ENCODE assay signal across 7 cellular contexts in the genomic region with DNA sequence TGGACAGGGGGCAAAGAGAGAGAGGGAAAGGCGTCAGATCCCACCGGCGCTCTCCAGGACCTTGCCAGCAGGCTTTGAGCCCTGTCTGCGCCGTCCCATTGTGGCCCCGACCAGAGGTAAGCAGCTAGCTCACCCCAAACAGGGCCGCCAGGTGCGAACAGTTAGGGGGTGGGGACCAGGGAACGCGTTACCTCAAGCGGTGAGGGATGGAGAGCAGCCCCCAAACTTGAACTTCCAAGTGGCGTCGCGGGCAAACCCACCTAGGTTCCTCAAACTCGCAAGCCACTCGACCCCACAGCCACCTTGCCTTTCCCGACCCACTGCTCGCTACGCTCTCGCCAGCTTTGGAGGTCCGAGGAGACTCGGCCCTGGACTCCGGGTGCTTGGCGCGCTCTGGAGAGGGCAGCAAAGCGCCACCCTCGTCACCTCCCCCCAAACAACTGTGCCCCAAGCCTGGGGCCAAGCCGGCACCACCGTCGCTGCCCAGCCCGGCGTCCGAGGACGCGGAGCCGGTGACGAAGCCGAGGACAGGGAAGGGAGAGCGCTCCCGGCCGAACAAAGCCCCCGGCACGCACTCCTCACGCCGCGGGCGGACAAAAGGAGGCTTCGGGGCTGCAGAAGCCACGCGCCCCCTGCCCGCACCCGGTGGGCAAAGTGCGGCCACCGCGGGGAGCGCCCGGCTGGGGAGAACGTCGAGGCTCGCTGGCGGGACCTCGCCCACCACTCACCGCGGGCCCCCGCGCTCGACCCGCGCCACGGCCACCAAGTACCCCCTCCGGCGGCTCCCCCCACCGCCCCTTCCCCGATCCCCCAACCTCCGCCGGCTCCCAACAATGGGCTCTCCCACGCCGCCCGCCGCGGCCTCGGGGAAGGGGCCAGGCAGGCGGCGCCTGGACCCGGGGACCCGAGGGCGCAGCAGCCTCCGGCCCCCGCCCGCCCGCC. TPM values are rescaled to one million over a fixed set of nuclear protein-coding genes. Genes with fewer than 3 reads are reported as not detected.
DNase-seq lines count a peak whose midpoint lies in the region; TF ChIP-seq lines count a peak whose summit lies in the region.

No MANE protein-coding gene starts in this region.

- no peak overlapping the region for H2AFZ ChIP-seq in Karpas-422 (ENCODE audit: low read length)
- H2AFZ ChIP-seq in smooth muscle cell (ENCODE audit: low read depth): no peak overlapping the region

- peak; percentile 14 to 33 for TF ChIP-seq POLR2A in adrenal gland (IDR thresholded peaks at IDR 0.05)

- DNase-seq in G401 (ENCODE audit: low spot score): peak; percentile 60
- DNase-seq in Karpas-422: no peak
- DNase-seq in adrenal gland: peak; percentile 42 to 65 (median 49)
- no peak for DNase-seq in smooth muscle cell (lab: John Stamatoyannopoulos, UW; ENCODE audit: unreplicated experiment)
- no peak for DNase-seq in putamen (ENCODE audit: low spot score)
- no peak for DNase-seq in NCI-H1048 (lab: John Stamatoyannopoulos, UW)

- H3K36me3 ChIP-seq in Karpas-422 (ENCODE audit: insufficient read depth, low read length) (no peaks in the 10 kb centered on the region), adrenal gland (replicated peaks in 1 of 2) (peaks cover 0 to 18% of the 10 kb centered on the region in 2 donors), iPS-18a (ENCODE audit: control insufficient read depth, low read depth, low read length) (peaks cover 35% of the 10 kb centered on the region), smooth muscle cell (ENCODE audit: low read depth) (peaks cover 10% of the 10 kb centered on the region)

- H3K9ac ChIP-seq in Karpas-422 (ENCODE audit: low read length): no peak overlapping the region
- H3K9ac ChIP-seq in iPS-18a (ENCODE audit: low read length): peak overlapping the region; percentile 63
- peak overlapping the region; percentile 53 for H3K9ac ChIP-seq in smooth muscle cell (ENCODE audit: low read depth)

- peak overlapping the region; percentile 32 for H3K4me2 ChIP-seq in Karpas-422 (ENCODE audit: low read depth, low read length, poor library complexity, severe bottlenecking)
- H3K4me2 ChIP-seq in smooth muscle cell: peak overlapping the region; percentile 98

- peaks cover 9% of the 10 kb centered on the region for H3F3A ChIP-seq in smooth muscle cell (ENCODE audit: low read depth)

- intact Hi-C loops in adrenal gland (cut with DNase I): loop anchor here (5.0 to 10.0 kb wide), 2 partner anchors 130 to 283 kb away; no protein-coding TSS in a partner anchor

- H3K4me1 ChIP-seq in Karpas-422 (ENCODE audit: low read length): peaks cover 14% of the 10 kb centered on the region
- peaks cover 17 to 43% of the 10 kb centered on the region in 2 donors for H3K4me1 ChIP-seq in adrenal gland (replicated peaks in 1 of 2)
- H3K4me1 ChIP-seq in iPS-18a (ENCODE audit: control insufficient read depth, low read depth, low read length): peaks cover 41% of the 10 kb centered on the region
- peaks cover 29% of the 10 kb centered on the region for H3K4me1 ChIP-seq in smooth muscle cell (ENCODE audit: low read depth)

- H3K9me3 ChIP-seq in Karpas-422 (ENCODE audit: low read length): no peaks in the 10 kb centered on the region
- no peaks in the 10 kb centered on the region for H3K9me3 ChIP-seq in adrenal gland (replicated peaks in 1 of 3)
- no peaks in the 10 kb centered on the region for H3K9me3 ChIP-seq in iPS-18a (ENCODE audit: control insufficient read depth, low read depth, low read length)
- H3K9me3 ChIP-seq in smooth muscle cell (replicated peaks; ENCODE audit: low read depth): no peaks in the 10 kb centered on the region

- 2 to 19% (median 4%) methylated on average over 12 to 91 of the region's 91 CpGs for WGBS in adrenal gland, 4 donors
- 1% methylated on average over 60 of the region's 91 CpGs for WGBS in smooth muscle cell (ENCODE audit: low lambda C conversion rate)

- H3K9me2 ChIP-seq in Karpas-422 (replicated peaks; ENCODE audit: insufficient read depth, low read length): no peaks in the 10 kb centered on the region

- H3K27ac ChIP-seq in Karpas-422 (ENCODE audit: low read length) (no peak overlapping the region), adrenal gland (peak overlapping the region in 3 of 5 donors; percentile 64 to 96 (median 76)), iPS-18a (ENCODE audit: low read length) (no peak overlapping the region), smooth muscle cell (ENCODE audit: low read depth) (no peak overlapping the region)

- H3K4me3 ChIP-seq in Karpas-422 (ENCODE audit: low read length): no peak overlapping the region
- peak overlapping the region in 3 of 4 donors; percentile 22 to 91 (median 41) for H3K4me3 ChIP-seq in adrenal gland
- H3K4me3 ChIP-seq in iPS-18a (ENCODE audit: low read length): peak overlapping the region; percentile 85
- peak overlapping the region; percentile 90 for H3K4me3 ChIP-seq in smooth muscle cell

- TF ChIP-seq CTCF in adrenal gland (IDR thresholded peaks at IDR 0.05): peak in 1 of 6 experiments; percentile 3
- TF ChIP-seq CTCF in smooth muscle cell (IDR thresholded peaks at IDR 0.05; ENCODE audit: borderline replicate concordance, insufficient read depth, poor library complexity, severe bottlenecking): no peak

- H4K20me1 ChIP-seq in Karpas-422 (ENCODE audit: insufficient read depth, low read depth, low read length) (no peaks in the 10 kb centered on the region), smooth muscle cell (ENCODE audit: low read depth) (peaks cover 51% of the 10 kb centered on the region)

- H3K79me2 ChIP-seq in Karpas-422 (ENCODE audit: low read length) (no peaks in the 10 kb centered on the region), smooth muscle cell (ENCODE audit: low read depth) (peaks cover 44% of the 10 kb centered on the region)

- H3K27me3 ChIP-seq in Karpas-422 (ENCODE audit: low read length) (no peaks in the 10 kb centered on the region), adrenal gland (no peaks in the 10 kb centered on the region), iPS-18a (ENCODE audit: control insufficient read depth, insufficient read depth, low read length) (no peaks in the 10 kb centered on the region), smooth muscle cell (ENCODE audit: low read depth) (no peaks in the 10 kb centered on the region)

- in situ Hi-C loops in G401 (cut with HindIII; ENCODE audit: low sequenced_read_pairs): loop anchor here (10.0 kb wide), 1 partner anchor 80 kb away; no protein-coding TSS in a partner anchor

RNA-seq across cellular contexts. Expression of gene SSBP3, which starts 1.0 kb away (rescaled TPM):
- total RNA-seq in G401 (2014; rRNA removed; shearing (Covaris generic)): 64.0 and 71.2 TPM in 2 replicates
- total RNA-seq in Karpas-422 (2014; rRNA removed; shearing (Covaris generic); ENCODE audit: low replicate concordance): 2.4 and 4.7 TPM in 2 replicates
- 10 to 100 TPM; 17.9 to 91.5 (median 55.4) TPM for total RNA-seq in adrenal gland
- 100 to 1,000 TPM in 1 of 3 donors, 10 to 100 TPM in 2; 70.8 to 150 (median 86.5) TPM for polyA plus RNA-seq in adrenal gland
- total RNA-seq in smooth muscle cell: 30.1 and 42.3 TPM in 2 replicates
- 23.6 and 26.5 TPM in 2 replicates for polyA plus RNA-seq in smooth muscle cell

Comparison
In these comparisons a context has a peak if more than half of its experiments do, and no peak if none do; other contexts are left out.
1. DNase-seq: peak in G401 (single experiment) and adrenal gland (7 of 7); none in Karpas-422 (single experiment), smooth muscle cell (single experiment), putamen (single experiment) and NCI-H1048 (single experiment).
2. H3K27ac ChIP-seq: peak in adrenal gland (3 of 5); none in Karpas-422 (single experiment), iPS-18a (single experiment) and smooth muscle cell (single experiment).